ENCODE assay signal across 13 cellular contexts in the genomic region with DNA sequence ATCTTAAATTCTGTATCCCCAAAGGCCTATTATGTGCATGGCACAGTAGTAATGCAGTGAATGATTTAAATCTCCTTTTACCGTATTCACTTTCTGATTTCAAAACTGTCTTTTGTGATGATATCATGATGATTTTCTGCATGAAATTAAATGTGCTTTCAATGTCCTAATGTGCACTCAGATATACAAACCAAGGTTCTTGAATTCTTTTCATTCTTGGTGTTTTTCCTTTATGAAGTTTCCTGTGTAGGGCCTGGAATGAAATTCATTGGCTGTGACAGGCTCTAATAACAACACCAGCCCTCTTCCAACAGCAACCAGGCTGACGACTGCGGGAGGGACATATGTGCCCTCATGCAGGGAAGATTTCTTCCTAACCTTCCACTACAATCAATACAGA.
A peak's percentile ranks its signal among the peaks of the same experiment; 100 is the strongest.
DNase-seq lines count a peak whose midpoint lies in the region; ATAC-seq lines count a peak whose summit lies in the region.
"Had no signal": no experiment of that assay in that cellular context is flagged by ENCODE, and none has a peak within 500 bp of the region (broad histone marks: within the 10 kb centered on the region; RNA-seq: fewer than 3 reads in every experiment).

No MANE protein-coding gene starts in this region.

- ATAC-seq in GM21390 (IDR thresholded peaks at IDR 0.05; ENCODE audit: unreplicated experiment) (no peak), HG02852 (IDR thresholded peaks at IDR 0.05; ENCODE audit: unreplicated experiment) (no peak)
- ATAC-seq: HepG2 had no signal

- DNase-seq in HCEC 1CT, result peak; percentile 84
- DNase-seq in astrocyte of the hippocampus (ENCODE audit: low read depth, low spot score), result peak; percentile 91
- peak; percentile 10 for DNase-seq in inferior parietal cortex (ENCODE audit: extremely low spot score)
- DNase-seq in smooth muscle cell of the brain vasculature (ENCODE audit: low read depth, low spot score), result peak; percentile 4
- no peak for DNase-seq in SHP77 treated with DMSO at 0.1 percent for 48 hours (lab: John Stamatoyannopoulos, UW)
- no peak for DNase-seq in GM19240 (ENCODE audit: insufficient read length, low spot score)
- DNase-seq: activated CD4-positive, alpha-beta memory T cell treated with anti-CD3 and anti-CD28 coated beads, Interleukin-2, amount 10 ng/mL, durations not matched to agents 7 days and 5 days; activated gamma-delta T cell; NCI-H1436 treated with DMSO at 0.1 percent for 48 hours; T-helper 1 cell had no signal

Comparison
In these comparisons a context has a peak if more than half of its experiments do, and no peak if none do; other contexts are left out.
1. DNase-seq: peak in HCEC 1CT (single experiment), astrocyte of the hippocampus (single experiment), inferior parietal cortex (single experiment) and smooth muscle cell of the brain vasculature (single experiment); none in SHP77 treated with DMSO at 0.1 percent for 48 hours (single experiment) and GM19240 (single experiment).